In genomic region chr4:5824635-5825034, GRCh38 we compare ENCODE assay signal across 8 cellular contexts.
DNase-seq lines count a peak whose midpoint lies in the region; ATAC-seq and TF ChIP-seq lines count a peak whose summit lies in the region.
"Had no signal": no experiment of that assay in that cellular context is flagged by ENCODE, and none has a peak within 500 bp of the region (broad histone marks: within the 10 kb centered on the region; RNA-seq: fewer than 3 reads in every experiment).

No MANE protein-coding gene starts in this region.

- peak; percentile 77 for TF ChIP-seq CTCF in astrocyte of the cerebellum (IDR thresholded peaks at IDR 0.05; ENCODE audit: low read depth, low read length, missing control alignments)

- no peak overlapping the region for H3K4me3 ChIP-seq in astrocyte of the cerebellum (ENCODE audit: low read depth, low read length)

- ATAC-seq in GM21717 (IDR thresholded peaks at IDR 0.05; ENCODE audit: unreplicated experiment) = no peak

- in situ Hi-C loops in astrocyte of the cerebellum (cut with HindIII; ENCODE audit: low sequenced_read_pairs) = loop anchor here (25.0 kb wide), 1 partner anchor 812 kb away; the partner anchor contains the start of gene CYTL1

- DNase-seq in EH (ENCODE audit: low read depth) = peak; percentile 50
- DNase-seq in HT1080 (ENCODE audit: low read depth) = peak; percentile 35
- DNase-seq in astrocyte of the cerebellum (ENCODE audit: low read depth) = peak; percentile 5
- peak; percentile 73 for DNase-seq in myocyte (ENCODE audit: low read depth)
- no peak for DNase-seq in NOMO-1 (lab: John Stamatoyannopoulos, UW; ENCODE audit: unreplicated experiment in 2 of 2)
- DNase-seq in stimulated activated naive CD4-positive, alpha-beta T cell (lab: John Stamatoyannopoulos, UW) = no peak
- DNase-seq: activated B cell treated with CpG ODN at 0.5 μM for 24 hours had no signal

Comparison
In these comparisons a context has a peak if more than half of its experiments do, and no peak if none do; other contexts are left out.
1. DNase-seq: peak in EH (single experiment), HT1080 (single experiment), astrocyte of the cerebellum (single experiment) and myocyte (single experiment); none in NOMO-1 (0 of 2) and stimulated activated naive CD4-positive, alpha-beta T cell (0 of 6).